In the genomic region with DNA sequence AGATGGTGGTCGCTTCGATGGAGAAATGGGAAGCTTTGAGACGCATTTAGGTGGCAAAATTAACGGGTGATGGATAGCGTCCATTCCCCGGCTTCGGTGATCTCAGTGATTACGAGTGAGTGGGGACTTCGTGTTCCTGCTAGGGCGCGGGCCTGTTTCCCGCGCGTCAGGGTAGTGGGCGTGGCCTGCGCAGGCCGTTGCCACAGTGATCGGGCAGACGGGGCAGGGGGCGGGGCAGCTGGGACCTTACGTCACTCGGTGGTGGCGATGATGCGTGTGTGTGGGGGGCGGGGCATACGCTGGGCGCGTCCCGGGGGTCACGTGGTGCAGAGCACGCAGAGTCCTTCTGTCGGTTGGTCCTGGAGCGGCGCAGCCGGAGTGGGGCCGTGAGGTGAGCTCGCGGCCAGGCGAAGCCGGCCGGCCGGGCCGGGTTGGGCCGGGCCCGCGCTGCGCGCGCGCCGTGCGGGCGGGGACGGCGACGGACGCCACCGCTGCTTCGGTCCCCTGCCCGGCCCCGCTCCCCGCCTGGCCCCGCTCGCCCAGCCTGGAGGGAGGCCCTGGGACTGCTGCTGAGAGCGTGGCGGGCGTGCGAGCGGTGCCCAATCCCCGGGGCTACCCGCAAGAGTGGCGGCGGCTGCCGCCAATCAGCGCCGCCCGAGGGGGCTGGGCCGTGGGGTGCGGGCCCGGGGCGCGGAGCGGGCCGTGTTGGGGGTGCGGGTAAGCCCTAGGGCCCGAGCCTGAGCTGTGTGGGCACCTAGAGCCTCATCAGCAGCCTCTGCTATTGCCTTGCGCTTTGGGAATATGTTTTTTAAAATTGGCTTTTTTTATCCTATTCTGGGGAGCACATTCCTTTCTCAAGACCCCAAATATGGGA, we compare ENCODE assay signal across 1 cellular context.
TF ChIP-seq lines count a peak whose summit lies in the region.

A gene (plus strand): TSS at position 327 of the 874 bp plus-strand sequence. CDS start 29,508 bp downstream, outside the sequence.

TF ChIP-seq in HEK293, 187 proteins besides CTCF, POLR2A, EP300 and RAD21 (continued from another document and continues in another):
- TF ChIP-seq, protein P1, sequence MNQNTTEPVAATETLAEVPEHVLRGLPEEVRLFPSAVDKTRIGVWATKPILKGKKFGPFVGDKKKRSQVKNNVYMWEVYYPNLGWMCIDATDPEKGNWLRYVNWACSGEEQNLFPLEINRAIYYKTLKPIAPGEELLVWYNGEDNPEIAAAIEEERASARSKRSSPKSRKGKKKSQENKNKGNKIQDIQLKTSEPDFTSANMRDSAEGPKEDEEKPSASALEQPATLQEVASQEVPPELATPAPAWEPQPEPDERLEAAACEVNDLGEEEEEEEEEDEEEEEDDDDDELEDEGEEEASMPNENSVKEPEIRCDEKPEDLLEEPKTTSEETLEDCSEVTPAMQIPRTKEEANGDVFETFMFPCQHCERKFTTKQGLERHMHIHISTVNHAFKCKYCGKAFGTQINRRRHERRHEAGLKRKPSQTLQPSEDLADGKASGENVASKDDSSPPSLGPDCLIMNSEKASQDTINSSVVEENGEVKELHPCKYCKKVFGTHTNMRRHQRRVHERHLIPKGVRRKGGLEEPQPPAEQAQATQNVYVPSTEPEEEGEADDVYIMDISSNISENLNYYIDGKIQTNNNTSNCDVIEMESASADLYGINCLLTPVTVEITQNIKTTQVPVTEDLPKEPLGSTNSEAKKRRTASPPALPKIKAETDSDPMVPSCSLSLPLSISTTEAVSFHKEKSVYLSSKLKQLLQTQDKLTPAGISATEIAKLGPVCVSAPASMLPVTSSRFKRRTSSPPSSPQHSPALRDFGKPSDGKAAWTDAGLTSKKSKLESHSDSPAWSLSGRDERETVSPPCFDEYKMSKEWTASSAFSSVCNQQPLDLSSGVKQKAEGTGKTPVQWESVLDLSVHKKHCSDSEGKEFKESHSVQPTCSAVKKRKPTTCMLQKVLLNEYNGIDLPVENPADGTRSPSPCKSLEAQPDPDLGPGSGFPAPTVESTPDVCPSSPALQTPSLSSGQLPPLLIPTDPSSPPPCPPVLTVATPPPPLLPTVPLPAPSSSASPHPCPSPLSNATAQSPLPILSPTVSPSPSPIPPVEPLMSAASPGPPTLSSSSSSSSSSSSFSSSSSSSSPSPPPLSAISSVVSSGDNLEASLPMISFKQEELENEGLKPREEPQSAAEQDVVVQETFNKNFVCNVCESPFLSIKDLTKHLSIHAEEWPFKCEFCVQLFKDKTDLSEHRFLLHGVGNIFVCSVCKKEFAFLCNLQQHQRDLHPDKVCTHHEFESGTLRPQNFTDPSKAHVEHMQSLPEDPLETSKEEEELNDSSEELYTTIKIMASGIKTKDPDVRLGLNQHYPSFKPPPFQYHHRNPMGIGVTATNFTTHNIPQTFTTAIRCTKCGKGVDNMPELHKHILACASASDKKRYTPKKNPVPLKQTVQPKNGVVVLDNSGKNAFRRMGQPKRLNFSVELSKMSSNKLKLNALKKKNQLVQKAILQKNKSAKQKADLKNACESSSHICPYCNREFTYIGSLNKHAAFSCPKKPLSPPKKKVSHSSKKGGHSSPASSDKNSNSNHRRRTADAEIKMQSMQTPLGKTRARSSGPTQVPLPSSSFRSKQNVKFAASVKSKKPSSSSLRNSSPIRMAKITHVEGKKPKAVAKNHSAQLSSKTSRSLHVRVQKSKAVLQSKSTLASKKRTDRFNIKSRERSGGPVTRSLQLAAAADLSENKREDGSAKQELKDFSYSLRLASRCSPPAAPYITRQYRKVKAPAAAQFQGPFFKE (tag by site-specific recombination; IDR thresholded peaks at IDR 0.05; ENCODE audit: borderline replicate concordance) = no peak
- TF ChIP-seq KLF8 (tag by site-specific recombination; IDR thresholded peaks at IDR 0.05) = peak; percentile 62
- no peak for TF ChIP-seq ZNF571 (tag by site-specific recombination; IDR thresholded peaks at IDR 0.05)
- peak; percentile 99 for TF ChIP-seq KLF9 (tag by site-specific recombination; IDR thresholded peaks at IDR 0.05; ENCODE audit: low read depth)
- TF ChIP-seq ZNF707 (tag by site-specific recombination; IDR thresholded peaks at IDR 0.05) = 0 out of 2 replicates have a peak, but pooled peaks have one; percentile 48
- 0 out of 2 replicates have a peak, but pooled peaks have one; percentile 28 for TF ChIP-seq ZNF138 (tag by site-specific recombination; IDR thresholded peaks at IDR 0.05; ENCODE audit: borderline replicate concordance)
- TF ChIP-seq ZNF600 (tag by site-specific recombination; IDR thresholded peaks at IDR 0.05) = peak; percentile 56; the same call in 1 of the 2 replicates
- peak; percentile 74 for TF ChIP-seq ZBTB8A (tag by site-specific recombination; IDR thresholded peaks at IDR 0.05)
- TF ChIP-seq, protein P2, sequence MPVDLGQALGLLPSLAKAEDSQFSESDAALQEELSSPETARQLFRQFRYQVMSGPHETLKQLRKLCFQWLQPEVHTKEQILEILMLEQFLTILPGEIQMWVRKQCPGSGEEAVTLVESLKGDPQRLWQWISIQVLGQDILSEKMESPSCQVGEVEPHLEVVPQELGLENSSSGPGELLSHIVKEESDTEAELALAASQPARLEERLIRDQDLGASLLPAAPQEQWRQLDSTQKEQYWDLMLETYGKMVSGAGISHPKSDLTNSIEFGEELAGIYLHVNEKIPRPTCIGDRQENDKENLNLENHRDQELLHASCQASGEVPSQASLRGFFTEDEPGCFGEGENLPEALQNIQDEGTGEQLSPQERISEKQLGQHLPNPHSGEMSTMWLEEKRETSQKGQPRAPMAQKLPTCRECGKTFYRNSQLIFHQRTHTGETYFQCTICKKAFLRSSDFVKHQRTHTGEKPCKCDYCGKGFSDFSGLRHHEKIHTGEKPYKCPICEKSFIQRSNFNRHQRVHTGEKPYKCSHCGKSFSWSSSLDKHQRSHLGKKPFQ (tag by site-specific recombination; IDR thresholded peaks at IDR 0.05) = peak; percentile 48; the same call in 1 of the 2 replicates
- TF ChIP-seq ZNF404 (tag by site-specific recombination; IDR thresholded peaks at IDR 0.05) = no peak
- peak; percentile 69; the same call in 1 of the 2 replicates for TF ChIP-seq ZEB2 (tag by site-specific recombination; IDR thresholded peaks at IDR 0.05)
- TF ChIP-seq KLF10 (tag by site-specific recombination; IDR thresholded peaks at IDR 0.05) = peak; percentile 79
- TF ChIP-seq ZFHX2 (tag by site-specific recombination; conservative IDR thresholded peaks at IDR 0.05) = peak; percentile 69
- peak; percentile 75; the same call in 1 of the 2 replicates for TF ChIP-seq ZNF37A (tag by site-specific recombination; IDR thresholded peaks at IDR 0.05)
- TF ChIP-seq, protein P3, sequence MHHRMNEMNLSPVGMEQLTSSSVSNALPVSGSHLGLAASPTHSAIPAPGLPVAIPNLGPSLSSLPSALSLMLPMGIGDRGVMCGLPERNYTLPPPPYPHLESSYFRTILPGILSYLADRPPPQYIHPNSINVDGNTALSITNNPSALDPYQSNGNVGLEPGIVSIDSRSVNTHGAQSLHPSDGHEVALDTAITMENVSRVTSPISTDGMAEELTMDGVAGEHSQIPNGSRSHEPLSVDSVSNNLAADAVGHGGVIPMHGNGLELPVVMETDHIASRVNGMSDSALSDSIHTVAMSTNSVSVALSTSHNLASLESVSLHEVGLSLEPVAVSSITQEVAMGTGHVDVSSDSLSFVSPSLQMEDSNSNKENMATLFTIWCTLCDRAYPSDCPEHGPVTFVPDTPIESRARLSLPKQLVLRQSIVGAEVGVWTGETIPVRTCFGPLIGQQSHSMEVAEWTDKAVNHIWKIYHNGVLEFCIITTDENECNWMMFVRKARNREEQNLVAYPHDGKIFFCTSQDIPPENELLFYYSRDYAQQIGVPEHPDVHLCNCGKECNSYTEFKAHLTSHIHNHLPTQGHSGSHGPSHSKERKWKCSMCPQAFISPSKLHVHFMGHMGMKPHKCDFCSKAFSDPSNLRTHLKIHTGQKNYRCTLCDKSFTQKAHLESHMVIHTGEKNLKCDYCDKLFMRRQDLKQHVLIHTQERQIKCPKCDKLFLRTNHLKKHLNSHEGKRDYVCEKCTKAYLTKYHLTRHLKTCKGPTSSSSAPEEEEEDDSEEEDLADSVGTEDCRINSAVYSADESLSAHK (tag by site-specific recombination; IDR thresholded peaks at IDR 0.05) = 0 out of 2 replicates have a peak, but pooled peaks have one; percentile 61
- no peak for TF ChIP-seq MEIS1 (CRISPR knock-in tag; IDR thresholded peaks at IDR 0.05; ENCODE audit: borderline replicate concordance)
- TF ChIP-seq, protein P4, sequence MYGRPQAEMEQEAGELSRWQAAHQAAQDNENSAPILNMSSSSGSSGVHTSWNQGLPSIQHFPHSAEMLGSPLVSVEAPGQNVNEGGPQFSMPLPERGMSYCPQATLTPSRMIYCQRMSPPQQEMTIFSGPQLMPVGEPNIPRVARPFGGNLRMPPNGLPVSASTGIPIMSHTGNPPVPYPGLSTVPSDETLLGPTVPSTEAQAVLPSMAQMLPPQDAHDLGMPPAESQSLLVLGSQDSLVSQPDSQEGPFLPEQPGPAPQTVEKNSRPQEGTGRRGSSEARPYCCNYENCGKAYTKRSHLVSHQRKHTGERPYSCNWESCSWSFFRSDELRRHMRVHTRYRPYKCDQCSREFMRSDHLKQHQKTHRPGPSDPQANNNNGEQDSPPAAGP (tag by site-specific recombination; IDR thresholded peaks at IDR 0.05) = peak; percentile 88
- TF ChIP-seq, protein P5, sequence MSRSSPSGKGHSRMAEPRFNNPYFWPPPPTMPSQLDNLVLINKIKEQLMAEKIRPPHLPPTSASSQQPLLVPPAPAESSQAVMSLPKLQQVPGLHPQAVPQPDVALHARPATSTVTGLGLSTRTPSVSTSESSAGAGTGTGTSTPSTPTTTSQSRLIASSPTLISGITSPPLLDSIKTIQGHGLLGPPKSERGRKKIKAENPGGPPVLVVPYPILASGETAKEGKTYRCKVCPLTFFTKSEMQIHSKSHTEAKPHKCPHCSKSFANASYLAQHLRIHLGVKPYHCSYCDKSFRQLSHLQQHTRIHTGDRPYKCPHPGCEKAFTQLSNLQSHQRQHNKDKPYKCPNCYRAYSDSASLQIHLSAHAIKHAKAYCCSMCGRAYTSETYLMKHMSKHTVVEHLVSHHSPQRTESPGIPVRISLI (tag by site-specific recombination; IDR thresholded peaks at IDR 0.05) = no peak
- TF ChIP-seq, protein P6, sequence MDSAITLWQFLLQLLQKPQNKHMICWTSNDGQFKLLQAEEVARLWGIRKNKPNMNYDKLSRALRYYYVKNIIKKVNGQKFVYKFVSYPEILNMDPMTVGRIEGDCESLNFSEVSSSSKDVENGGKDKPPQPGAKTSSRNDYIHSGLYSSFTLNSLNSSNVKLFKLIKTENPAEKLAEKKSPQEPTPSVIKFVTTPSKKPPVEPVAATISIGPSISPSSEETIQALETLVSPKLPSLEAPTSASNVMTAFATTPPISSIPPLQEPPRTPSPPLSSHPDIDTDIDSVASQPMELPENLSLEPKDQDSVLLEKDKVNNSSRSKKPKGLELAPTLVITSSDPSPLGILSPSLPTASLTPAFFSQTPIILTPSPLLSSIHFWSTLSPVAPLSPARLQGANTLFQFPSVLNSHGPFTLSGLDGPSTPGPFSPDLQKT (IDR thresholded peaks at IDR 0.05; ENCODE audit: borderline replicate concordance, low read depth, low read length) = no peak
- TF ChIP-seq ZNF544 (tag by site-specific recombination; IDR thresholded peaks at IDR 0.05) = no peak
- TF ChIP-seq ZNF629 (tag by site-specific recombination; IDR thresholded peaks at IDR 0.05) = peak; percentile 99
- TF ChIP-seq FEZF1 (tag by site-specific recombination; IDR thresholded peaks at IDR 0.05) = no peak
- peak; percentile 89 for TF ChIP-seq ZNF610 (tag by site-specific recombination; IDR thresholded peaks at IDR 0.05; ENCODE audit: borderline replicate concordance)
- TF ChIP-seq, protein P7, sequence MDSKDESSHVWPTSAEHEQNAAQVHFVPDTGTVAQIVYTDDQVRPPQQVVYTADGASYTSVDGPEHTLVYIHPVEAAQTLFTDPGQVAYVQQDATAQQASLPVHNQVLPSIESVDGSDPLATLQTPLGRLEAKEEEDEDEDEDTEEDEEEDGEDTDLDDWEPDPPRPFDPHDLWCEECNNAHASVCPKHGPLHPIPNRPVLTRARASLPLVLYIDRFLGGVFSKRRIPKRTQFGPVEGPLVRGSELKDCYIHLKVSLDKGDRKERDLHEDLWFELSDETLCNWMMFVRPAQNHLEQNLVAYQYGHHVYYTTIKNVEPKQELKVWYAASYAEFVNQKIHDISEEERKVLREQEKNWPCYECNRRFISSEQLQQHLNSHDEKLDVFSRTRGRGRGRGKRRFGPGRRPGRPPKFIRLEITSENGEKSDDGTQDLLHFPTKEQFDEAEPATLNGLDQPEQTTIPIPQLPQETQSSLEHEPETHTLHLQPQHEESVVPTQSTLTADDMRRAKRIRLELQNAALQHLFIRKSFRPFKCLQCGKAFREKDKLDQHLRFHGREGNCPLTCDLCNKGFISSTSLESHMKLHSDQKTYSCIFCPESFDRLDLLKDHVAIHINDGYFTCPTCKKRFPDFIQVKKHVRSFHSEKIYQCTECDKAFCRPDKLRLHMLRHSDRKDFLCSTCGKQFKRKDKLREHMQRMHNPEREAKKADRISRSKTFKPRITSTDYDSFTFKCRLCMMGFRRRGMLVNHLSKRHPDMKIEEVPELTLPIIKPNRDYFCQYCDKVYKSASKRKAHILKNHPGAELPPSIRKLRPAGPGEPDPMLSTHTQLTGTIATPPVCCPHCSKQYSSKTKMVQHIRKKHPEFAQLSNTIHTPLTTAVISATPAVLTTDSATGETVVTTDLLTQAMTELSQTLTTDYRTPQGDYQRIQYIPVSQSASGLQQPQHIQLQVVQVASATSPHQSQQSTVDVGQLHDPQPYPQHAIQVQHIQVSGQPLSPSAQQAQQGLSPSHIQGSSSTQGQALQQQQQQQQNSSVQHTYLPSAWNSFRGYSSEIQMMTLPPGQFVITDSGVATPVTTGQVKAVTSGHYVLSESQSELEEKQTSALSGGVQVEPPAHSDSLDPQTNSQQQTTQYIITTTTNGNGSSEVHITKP (tag by site-specific recombination; IDR thresholded peaks at IDR 0.05) = peak; percentile 44
- TF ChIP-seq, protein P8, sequence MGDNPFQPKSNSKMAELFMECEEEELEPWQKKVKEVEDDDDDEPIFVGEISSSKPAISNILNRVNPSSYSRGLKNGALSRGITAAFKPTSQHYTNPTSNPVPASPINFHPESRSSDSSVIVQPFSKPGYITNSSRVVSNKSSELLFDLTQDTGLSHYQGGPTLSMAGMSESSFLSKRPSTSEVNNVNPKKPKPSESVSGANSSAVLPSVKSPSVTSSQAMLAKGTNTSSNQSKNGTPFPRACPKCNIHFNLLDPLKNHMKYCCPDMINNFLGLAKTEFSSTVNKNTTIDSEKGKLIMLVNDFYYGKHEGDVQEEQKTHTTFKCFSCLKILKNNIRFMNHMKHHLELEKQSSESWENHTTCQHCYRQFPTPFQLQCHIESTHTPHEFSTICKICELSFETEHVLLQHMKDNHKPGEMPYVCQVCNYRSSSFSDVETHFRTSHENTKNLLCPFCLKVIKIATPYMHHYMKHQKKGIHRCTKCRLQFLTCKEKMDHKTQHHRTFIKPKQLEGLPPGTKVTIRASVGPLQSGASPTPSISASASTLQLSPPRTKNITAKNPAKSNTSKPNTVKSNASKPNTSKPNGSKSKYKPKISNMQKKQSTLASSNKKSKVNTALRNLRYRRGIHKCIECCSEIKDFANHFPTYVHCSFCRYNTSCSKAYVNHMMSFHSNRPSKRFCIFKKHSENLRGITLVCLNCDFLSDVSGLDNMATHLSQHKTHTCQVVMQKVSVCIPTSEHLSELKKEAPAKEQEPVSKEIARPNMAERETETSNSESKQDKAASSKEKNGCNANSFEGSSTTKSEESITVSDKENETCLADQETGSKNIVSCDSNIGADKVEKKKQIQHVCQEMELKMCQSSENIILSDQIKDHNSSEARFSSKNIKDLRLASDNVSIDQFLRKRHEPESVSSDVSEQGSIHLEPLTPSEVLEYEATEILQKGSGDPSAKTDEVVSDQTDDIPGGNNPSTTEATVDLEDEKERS (tag by site-specific recombination; IDR thresholded peaks at IDR 0.05) = peak; percentile 98
- TF ChIP-seq ZNF76 (tag by site-specific recombination; IDR thresholded peaks at IDR 0.05; ENCODE audit: borderline replicate concordance, low read depth) = peak; percentile 62; the same call in 1 of the 2 replicates
